ENCODE assay signal across 8 cellular contexts in the genomic region with DNA sequence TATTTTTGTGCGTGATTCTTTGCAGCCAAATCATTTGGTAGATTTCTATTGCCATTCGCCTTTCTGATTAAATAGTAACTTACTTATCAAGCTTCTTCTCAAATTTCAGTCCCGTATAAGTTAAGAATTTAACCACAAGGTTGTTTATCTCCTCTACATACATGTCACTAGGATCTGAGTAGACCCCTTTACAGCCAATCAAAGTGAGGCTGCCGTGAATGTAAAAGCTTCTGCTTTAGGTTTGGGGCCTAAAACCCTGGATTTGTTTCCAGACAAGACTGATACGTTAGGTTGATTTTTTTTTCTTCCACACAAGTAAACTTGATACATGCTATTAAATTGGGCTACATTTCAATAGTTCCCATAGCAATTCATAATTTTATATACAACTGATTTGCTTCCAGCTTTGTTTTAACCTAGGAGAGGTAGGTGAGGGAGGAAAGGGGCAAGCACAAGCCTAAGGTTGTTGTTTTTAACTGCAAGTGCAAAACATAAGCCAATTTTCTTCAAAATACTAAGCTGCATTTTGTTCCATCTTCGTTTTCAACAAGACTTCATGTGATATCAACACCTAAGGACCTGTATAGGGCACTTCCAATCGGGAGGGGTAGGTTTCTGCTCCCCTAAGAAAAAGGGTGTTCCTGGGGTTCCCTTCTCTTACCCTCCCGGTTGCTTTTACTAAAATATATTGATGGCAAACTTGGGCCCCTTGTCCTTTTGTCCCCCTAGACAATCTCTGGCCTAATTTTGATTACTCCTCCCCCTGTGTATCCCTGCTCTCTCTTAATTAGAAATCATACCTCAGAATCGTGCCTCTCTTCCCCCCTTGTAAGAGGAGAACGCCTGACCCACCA. TPM values are rescaled to one million over a fixed set of nuclear protein-coding genes. Genes with fewer than 3 reads are reported as not detected.
A peak's percentile ranks its signal among the peaks of the same experiment; 100 is the strongest.
DNase-seq lines count a peak whose midpoint lies in the region; ATAC-seq, FAIRE-seq and TF ChIP-seq lines count a peak whose summit lies in the region.

No MANE protein-coding gene starts in this region.

- CTCF ChIA-PET in activated CD8-positive, alpha-beta memory T cell treated with anti-CD3 and anti-CD28 coated beads, Interleukin-2, amount 10 ng/mL, durations not matched to agents 7 days and 5 days (lab: Charles Lee) = interaction anchor here (1.2 to 2.6 kb wide), 11 partner anchors 14 to 357 kb away, joined by 3 to 14 read pairs (median 5); partner anchors contain the start of genes NOL7 and SIRT5

- DNase-seq in activated CD8-positive, alpha-beta memory T cell treated with anti-CD3 and anti-CD28 coated beads, Interleukin-2, amount 10 ng/mL, durations not matched to agents 7 days and 5 days = no peak
- no peak for DNase-seq in activated CD8-positive, alpha-beta memory T cell treated with anti-CD3 and anti-CD28 coated beads, Interleukin-2, amount 50 U/mL, for 48 hours
- DNase-seq in NCI-H748 treated with DMSO at 0.1 percent for 48 hours (lab: John Stamatoyannopoulos, UW) = peak; percentile 40
- peak; percentile 62 for DNase-seq in bronchial epithelial cell (ENCODE audit: low read depth)
- DNase-seq in medulla oblongata (ENCODE audit: extremely low spot score) = peak; percentile 58
- no peak for DNase-seq in middle frontal gyrus (ENCODE audit: extremely low spot score, low spot score)

- no peaks in the 10 kb centered on the region for H3K9me3 Mint-ChIP-seq in activated CD8-positive, alpha-beta memory T cell treated with anti-CD3 and anti-CD28 coated beads, Interleukin-2, amount 10 ng/mL, durations not matched to agents 7 days and 5 days (ENCODE audit: low read depth)

- H3K4me1 Mint-ChIP-seq in activated CD8-positive, alpha-beta memory T cell treated with anti-CD3 and anti-CD28 coated beads, Interleukin-2, amount 10 ng/mL, durations not matched to agents 7 days and 5 days = peaks cover 41% of the 10 kb centered on the region

- TF ChIP-seq CTCF in bronchial epithelial cell (IDR thresholded peaks at IDR 0.05; ENCODE audit: insufficient read depth, low read length, severe bottlenecking) = no peak

- WGBS in urinary bladder = 2% methylated on average over 10 of the region's 10 CpGs

- no peaks in the 10 kb centered on the region for H3K4me1 ChIP-seq in urinary bladder (ENCODE audit: insufficient read depth)

- FAIRE-seq in bronchial epithelial cell (lab: Jason Lieb, UNC) = no peak

- H3K27me3 Mint-ChIP-seq in activated CD8-positive, alpha-beta memory T cell treated with anti-CD3 and anti-CD28 coated beads, Interleukin-2, amount 10 ng/mL, durations not matched to agents 7 days and 5 days = no peaks in the 10 kb centered on the region

- no peaks in the 10 kb centered on the region for H3K36me3 ChIP-seq in bronchial epithelial cell (ENCODE audit: control insufficient read depth, insufficient read depth, low read length)
- H3K36me3 ChIP-seq in urinary bladder (ENCODE audit: insufficient read depth) = no peaks in the 10 kb centered on the region

- peak overlapping the region; percentile 55 for H3K4me3 ChIP-seq in bronchial epithelial cell (ENCODE audit: low read depth, low read length)
- H3K4me3 ChIP-seq in urinary bladder (ENCODE audit: low read depth, low read length) = peak overlapping the region; percentile 97

- peak overlapping the region; percentile 87 for H3K4me3 Mint-ChIP-seq in activated CD8-positive, alpha-beta memory T cell treated with anti-CD3 and anti-CD28 coated beads, Interleukin-2, amount 10 ng/mL, durations not matched to agents 7 days and 5 days

- ATAC-seq in activated CD8-positive, alpha-beta memory T cell treated with anti-CD3 and anti-CD28 coated beads, Interleukin-2, amount 10 ng/mL, durations not matched to agents 7 days and 5 days = no peak
- ATAC-seq in GM21526 (IDR thresholded peaks at IDR 0.05; ENCODE audit: low FRiP score, unreplicated experiment) = no peak

- peak overlapping the region; percentile 95 for H3K27ac ChIP-seq in urinary bladder (ENCODE audit: low read depth)

- H3K36me3 Mint-ChIP-seq in activated CD8-positive, alpha-beta memory T cell treated with anti-CD3 and anti-CD28 coated beads, Interleukin-2, amount 10 ng/mL, durations not matched to agents 7 days and 5 days = peaks cover 21% of the 10 kb centered on the region

- peak overlapping the region; percentile 86 for H3K27ac Mint-ChIP-seq in activated CD8-positive, alpha-beta memory T cell treated with anti-CD3 and anti-CD28 coated beads, Interleukin-2, amount 10 ng/mL, durations not matched to agents 7 days and 5 days

- no peaks in the 10 kb centered on the region for H3K27me3 ChIP-seq in bronchial epithelial cell (ENCODE audit: control insufficient read depth, insufficient read depth, low read length)

RNA-seq across cellular contexts. Expression of gene RANBP9, which starts 1.7 kb away (rescaled TPM):
- 10 to 100 TPM; 57.2 to 74.3 TPM for total RNA-seq in activated CD8-positive, alpha-beta memory T cell treated with anti-CD3 and anti-CD28 coated beads, Interleukin-2, amount 10 ng/mL, durations not matched to agents 7 days and 5 days
- total RNA-seq in bronchial epithelial cell (27.4 and 39.4 TPM in 2 replicates), urinary bladder (57.2 TPM)
- 26.8 TPM for polyA plus RNA-seq in urinary bladder

Comparison
In these comparisons a context has a peak if more than half of its experiments do, and no peak if none do; other contexts are left out.
1. DNase-seq: peak in NCI-H748 treated with DMSO at 0.1 percent for 48 hours (single experiment), bronchial epithelial cell (single experiment) and medulla oblongata (single experiment); none in activated CD8-positive, alpha-beta memory T cell treated with anti-CD3 and anti-CD28 coated beads, Interleukin-2, amount 10 ng/mL, durations not matched to agents 7 days and 5 days (single experiment), activated CD8-positive, alpha-beta memory T cell treated with anti-CD3 and anti-CD28 coated beads, Interleukin-2, amount 50 U/mL, for 48 hours (single experiment) and middle frontal gyrus (single experiment).